In genomic region chr12:53051058-53051880, GRCh38 we compare ENCODE assay signal across 8 cellular contexts. TPM values are rescaled to one million over a fixed set of nuclear protein-coding genes. Genes with fewer than 3 reads are reported as not detected.
DNase-seq lines count a peak whose midpoint lies in the region; ATAC-seq and TF ChIP-seq lines count a peak whose summit lies in the region.

No MANE protein-coding gene starts in this region.

- CTCF ChIA-PET in mammary epithelial cell (lab: Charles Lee; ENCODE audit: low non-redundant PET), result interaction anchor here (0.5 kb wide), 1 partner anchor 201 kb away, joined by 3 read pairs; no protein-coding TSS in a partner anchor

- H3K4me2 ChIP-seq in mammary epithelial cell (ENCODE audit: insufficient read depth, low read depth, low read length) (peak overlapping the region; percentile 85), MM.1S (ENCODE audit: low read depth, low read length) (no peak overlapping the region)

- H2AFZ ChIP-seq in mammary epithelial cell (ENCODE audit: low read depth, low read length) (no peak overlapping the region), MM.1S (ENCODE audit: low read length) (no peak overlapping the region)

- TF ChIP-seq POLR2A in testis (IDR thresholded peaks at IDR 0.05), result no peak

- dilution Hi-C loops in mammary epithelial cell (cut with HindIII; ENCODE audit: low sequenced_read_pairs), result no loop called here

- in situ Hi-C loops in mammary epithelial cell (cut with MboI; ENCODE audit: low sequenced_read_pairs in 2 of 2), result loop anchor here in 1 of 2 donors (25.0 kb wide), 1 partner anchor 236 kb away; the partner anchor contains the start of genes MYG1 and PFDN5

- BruUV-seq in mammary epithelial cell (replicated peaks; lab: Mats Ljungman, UMichigan), result no TSS peak

- H3K9ac ChIP-seq in mammary epithelial cell (ENCODE audit: insufficient read depth, low read length) (no peak overlapping the region), liver (ENCODE audit: low read depth in 1 of 2, low read length in 2 of 2) (peak overlapping the region; percentile 84 to 93), MM.1S (ENCODE audit: low read length) (no peak overlapping the region)

- DNase-seq in NCI-H82 (lab: John Stamatoyannopoulos, UW) (peak; percentile 28), NCI-H82 treated with DMSO at 0.1 percent for 48 hours (lab: John Stamatoyannopoulos, UW; ENCODE audit: unreplicated experiment) (no peak), mammary epithelial cell (no peak), testis (peak; percentile 91), MM.1S (no peak)

- H3K9me3 ChIP-seq in mammary epithelial cell (replicated peaks; ENCODE audit: insufficient read depth, low read length), result no peaks in the 10 kb centered on the region
- H3K9me3 ChIP-seq in liver (ENCODE audit: control insufficient read depth in 4 of 4, low read length in 3 of 4), result no peaks in the 10 kb centered on the region
- H3K9me3 ChIP-seq in testis, result no peaks in the 10 kb centered on the region
- H3K9me3 ChIP-seq in MM.1S (replicated peaks; ENCODE audit: insufficient read depth, low read length), result no peaks in the 10 kb centered on the region

- TF ChIP-seq CTCF in mammary epithelial cell (conservative IDR thresholded peaks at IDR 0.05 in 1 of 2, IDR thresholded peaks at IDR 0.05 in 1 of 2; ENCODE audit: extremely low read depth in 1 of 2, insufficient read depth in 1 of 2, low read depth in 1 of 2, low read length in 2 of 2) (peak in 1 of 2 donors; percentile 10), liver (IDR thresholded peaks at IDR 0.05; ENCODE audit: low read depth, low read length, missing input control) (peak; percentile 29), testis (IDR thresholded peaks at IDR 0.05) (peak in 2 of 3 experiments; percentile 33 to 39), MM.1S (IDR thresholded peaks at IDR 0.05; ENCODE audit: low read length) (no peak)

- TF ChIP-seq RAD21 in liver (IDR thresholded peaks at IDR 0.05), result peak in 1 of 2 donors; percentile 25

- WGBS in mammary epithelial cell (ENCODE audit: low coverage, missing lambda C conversion rate), result 44% methylated on average over 9 of the region's 11 CpGs
- WGBS in liver, result 18% methylated on average over 11 of the region's 11 CpGs
- WGBS in testis, 2 donors, result 13 to 26% methylated on average over 6 to 11 of the region's 11 CpGs

- H3K27ac ChIP-seq in mammary epithelial cell (ENCODE audit: insufficient read depth, low read depth, low read length), result no peak overlapping the region
- H3K27ac ChIP-seq in liver (ENCODE audit: low read depth in 1 of 2, low read length in 2 of 2), result peak overlapping the region; percentile 94 to 98
- peak overlapping the region; percentile 89 to 92 for H3K27ac ChIP-seq in testis
- no peak overlapping the region for H3K27ac ChIP-seq in MM.1S (ENCODE audit: low read length)

- H3F3A ChIP-seq in MM.1S (ENCODE audit: insufficient read depth, low read length), result peaks cover 16% of the 10 kb centered on the region; the same call in 1 of the 2 replicates

- H3K36me3 ChIP-seq in mammary epithelial cell (ENCODE audit: insufficient read depth, low read length) (no peaks in the 10 kb centered on the region), liver (ENCODE audit: control insufficient read depth in 4 of 4, insufficient read depth in 3 of 4, low read depth in 1 of 4, low read length in 3 of 4) (peaks cover 3 to 6% (median 5%) of the 10 kb centered on the region in 4 donors), testis (ENCODE audit: low read depth, missing control alignments) (no peaks in the 10 kb centered on the region), MM.1S (replicated peaks; ENCODE audit: insufficient read depth, low read length) (no peaks in the 10 kb centered on the region)

- H3K4me3 ChIP-seq in mammary epithelial cell (replicated peaks in 1 of 3; ENCODE audit: insufficient read depth in 1 of 3, low read depth in 2 of 3, low read length in 3 of 3), result no peak overlapping the region
- peak overlapping the region; percentile 80 to 94 (median 87) for H3K4me3 ChIP-seq in liver (ENCODE audit: low read depth in 1 of 3, low read length in 3 of 3)
- H3K4me3 ChIP-seq in testis, result peak overlapping the region; percentile 67 to 71
- no peak overlapping the region for H3K4me3 ChIP-seq in MM.1S (ENCODE audit: low read length)

- H3K79me2 ChIP-seq in mammary epithelial cell (ENCODE audit: insufficient read depth, low read length) (peaks cover 31% of the 10 kb centered on the region), MM.1S (ENCODE audit: low read length) (no peaks in the 10 kb centered on the region)

- intact Hi-C loops in mammary epithelial cell (cut with micrococcal nuclease), result no loop called here
- intact Hi-C loops in testis (cut with DNase I; ENCODE audit: low total_unique reads), result no loop called here

- H4K20me1 ChIP-seq in mammary epithelial cell (ENCODE audit: insufficient read depth, low read length) (no peaks in the 10 kb centered on the region), MM.1S (ENCODE audit: insufficient read depth, low read length) (no peaks in the 10 kb centered on the region)

- H3K4me1 ChIP-seq in mammary epithelial cell (ENCODE audit: insufficient read depth, low read length) (peaks cover 72% of the 10 kb centered on the region), liver (ENCODE audit: control insufficient read depth in 4 of 4, insufficient read depth in 4 of 4, low read length in 3 of 4) (peaks cover 9 to 68% (median 48%) of the 10 kb centered on the region in 4 donors), testis (peaks cover 67% of the 10 kb centered on the region), MM.1S (ENCODE audit: low read length) (0 out of 2 replicates have a peak, but pooled peaks cover 5% of the 10 kb centered on the region)

- no peaks in the 10 kb centered on the region for H3K9me2 ChIP-seq in MM.1S (replicated peaks; ENCODE audit: insufficient read depth, low read length)

- ATAC-seq in HG03460 (IDR thresholded peaks at IDR 0.05; ENCODE audit: unreplicated experiment), result no peak
- ATAC-seq in HG03139 (IDR thresholded peaks at IDR 0.05; ENCODE audit: unreplicated experiment), result no peak

- H3K27me3 ChIP-seq in mammary epithelial cell (ENCODE audit: insufficient read depth, low read length), result no peaks in the 10 kb centered on the region
- H3K27me3 ChIP-seq in liver (ENCODE audit: control insufficient read depth in 4 of 4, insufficient read depth in 4 of 4, low read length in 3 of 4), result no peaks in the 10 kb centered on the region
- H3K27me3 ChIP-seq in testis, result no peaks in the 10 kb centered on the region
- H3K27me3 ChIP-seq in MM.1S (replicated peaks; ENCODE audit: insufficient read depth, low read length), result no peaks in the 10 kb centered on the region

TF ChIP-seq in liver, 16 proteins besides CTCF, POLR2A, EP300 and RAD21 (continues in another document):
- TF ChIP-seq YY1 (IDR thresholded peaks at IDR 0.05), result peak; percentile 57
- peak; percentile 71 for TF ChIP-seq FOXA2 (IDR thresholded peaks at IDR 0.05)
- no peak for TF ChIP-seq FOXA1 (IDR thresholded peaks at IDR 0.05)
- peak; percentile 68 for TF ChIP-seq SP1 (IDR thresholded peaks at IDR 0.05)
- peak; percentile 57 for TF ChIP-seq TAF1 (conservative IDR thresholded peaks at IDR 0.05)
- TF ChIP-seq HNF4A (conservative IDR thresholded peaks at IDR 0.05), result peak; percentile 78 to 81
- TF ChIP-seq HNF4G (IDR thresholded peaks at IDR 0.05), result peak; percentile 23

RNA-seq across cellular contexts. Expression of gene TNS2, which starts 1.4 kb away (rescaled TPM):
- total RNA-seq in mammary epithelial cell (1 to 10 TPM; 3.7 to 4.2 TPM), liver (10 to 100 TPM; 11.7 to 94.0 TPM), testis (100 to 1,000 TPM; 108 to 138 TPM)
- polyA plus RNA-seq in mammary epithelial cell (6.6 TPM), liver (10 to 100 TPM; 44.7 to 47.2 TPM), testis (ENCODE audit: insufficient read depth, low read depth, low replicate concordance) (47.0 TPM)
- polyA minus RNA-seq in mammary epithelial cell, result 16.7 TPM

RNA-seq across cellular contexts. Expression of gene SPRYD3, which starts 27.9 kb away (rescaled TPM):
- total RNA-seq in mammary epithelial cell (10 to 100 TPM; 30.0 to 39.4 TPM), liver (10 to 100 TPM in 1 of 2 donors, 1 to 10 TPM in 1; 6.0 to 15.2 TPM), testis (10 to 100 TPM; 27.7 to 29.5 TPM)
- polyA plus RNA-seq in mammary epithelial cell (28.0 TPM), liver (10 to 100 TPM; 11.3 to 20.3 TPM), testis (ENCODE audit: insufficient read depth, low read depth, low replicate concordance) (29.5 TPM)
- polyA minus RNA-seq in mammary epithelial cell, result 85.5 TPM

RNA-seq across cellular contexts. Expression of gene EIF4B, which starts 45.0 kb away (rescaled TPM):
- 100 to 1,000 TPM; 350 to 850 TPM for total RNA-seq in mammary epithelial cell
- polyA plus RNA-seq in mammary epithelial cell, result 312 TPM
- 610 TPM for polyA minus RNA-seq in mammary epithelial cell
- total RNA-seq in liver, result 100 to 1,000 TPM; 264 to 273 TPM
- 10 to 100 TPM; 32.1 to 73.2 TPM for polyA plus RNA-seq in liver
- 100 to 1,000 TPM; 219 to 305 TPM for total RNA-seq in testis
- 249 TPM for polyA plus RNA-seq in testis (ENCODE audit: insufficient read depth, low read depth, low replicate concordance)

RNA-seq across cellular contexts. Expression of gene IGFBP6, which starts 46.2 kb away (rescaled TPM):
- 100 to 1,000 TPM in 1 of 2 donors, 10 to 100 TPM in 1; 47.7 to 125 TPM for total RNA-seq in mammary epithelial cell
- polyA plus RNA-seq in mammary epithelial cell, result 291 TPM
- polyA minus RNA-seq in mammary epithelial cell, result 208 TPM
- total RNA-seq in liver, result 10 to 100 TPM in 1 of 2 donors, 1 to 10 TPM in 1; 1.6 to 13.6 TPM
- polyA plus RNA-seq in liver, result 10 to 100 TPM; 10.5 to 17.6 TPM
- 100 to 1,000 TPM; 121 to 261 TPM for total RNA-seq in testis
- 185 TPM for polyA plus RNA-seq in testis (ENCODE audit: insufficient read depth, low read depth, low replicate concordance)

RNA-seq across cellular contexts. Expression of gene SOAT2, which starts 52.0 kb away (rescaled TPM):
- total RNA-seq in mammary epithelial cell (under 1 TPM in 1 of 2 donors, not detected in 1; 0.16 TPM), liver (1 to 10 TPM in 1 of 2 donors, under 1 TPM in 1; 0.92 to 9.4 TPM), testis (under 1 TPM in 1 of 2 donors, not detected in 1; 0.19 TPM)
- polyA plus RNA-seq in mammary epithelial cell (0.29 TPM), liver (1 to 10 TPM in 1 of 2 donors, under 1 TPM in 1; 0.48 to 1.6 TPM), testis (ENCODE audit: insufficient read depth, low read depth, low replicate concordance) (0.25 TPM)
- not detected for polyA minus RNA-seq in mammary epithelial cell

Comparison
In these comparisons a context has a peak if more than half of its experiments do, and no peak if none do; other contexts are left out.
1. DNase-seq: peak in NCI-H82 (single experiment) and testis (single experiment); none in NCI-H82 treated with DMSO at 0.1 percent for 48 hours (single experiment), mammary epithelial cell (single experiment) and MM.1S (single experiment).
2. H3K27ac ChIP-seq: peak in liver (2 of 2) and testis (2 of 2); none in mammary epithelial cell (single experiment) and MM.1S (single experiment).
3. H3K4me3 ChIP-seq: peak in liver (3 of 3) and testis (2 of 2); none in mammary epithelial cell (0 of 3) and MM.1S (single experiment).
4. H3K9ac ChIP-seq: peak in liver (2 of 2); none in mammary epithelial cell (single experiment) and MM.1S (single experiment).